21 cellular contexts compared by ENCODE assay signal in the genomic region with DNA sequence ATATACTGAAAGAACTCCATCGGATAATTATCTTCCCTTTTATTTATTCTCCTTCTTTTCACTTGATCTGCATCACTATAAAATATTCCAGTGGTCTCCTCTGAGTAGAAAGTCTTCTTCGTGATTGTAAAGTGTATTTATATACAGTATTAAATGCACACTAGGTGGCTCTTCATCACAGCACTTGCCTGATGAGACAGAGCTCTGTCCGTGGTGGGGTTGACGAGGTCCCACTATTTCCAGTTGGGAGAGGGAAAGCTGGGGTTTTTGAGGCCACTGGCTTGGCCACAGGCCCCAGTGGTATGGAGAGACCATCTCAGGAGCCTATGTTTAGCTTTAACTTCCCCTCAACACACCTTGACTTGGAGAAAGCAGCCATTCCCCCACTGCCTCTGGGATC. TPM values are rescaled to one million over a fixed set of nuclear protein-coding genes. Genes with fewer than 3 reads are reported as not detected.
A peak's percentile ranks its signal among the peaks of the same experiment; 100 is the strongest.
DNase-seq lines count a peak whose midpoint lies in the region; ATAC-seq and TF ChIP-seq lines count a peak whose summit lies in the region.
"Had no signal": no experiment of that assay in that cellular context is flagged by ENCODE, and none has a peak within 500 bp of the region (broad histone marks: within the 10 kb centered on the region; RNA-seq: fewer than 3 reads in every experiment).

No MANE protein-coding gene starts in this region.

- intact Hi-C loops in spleen (cut with DNase I; ENCODE audit: low total_unique reads) = no loop called here

- no peaks in the 10 kb centered on the region for H3K9me2 ChIP-seq in Loucy (replicated peaks; ENCODE audit: low read depth, low read length)

- H3K9me3 ChIP-seq in Loucy (ENCODE audit: insufficient read depth, low read depth, low read length) = no peaks in the 10 kb centered on the region
- H3K9me3 ChIP-seq in spleen = no peaks in the 10 kb centered on the region
- H3K9me3 ChIP-seq: mucosa of descending colon, uterus had no signal

- peaks cover 3% of the 10 kb centered on the region for H3K4me1 Mint-ChIP-seq in activated T-cell treated with anti-CD3 and anti-CD28 coated beads, Interleukin-2, amount 50 U/mL, for 4 hours (ENCODE audit: low read depth)

- H3K4me3 Mint-ChIP-seq in activated T-cell treated with anti-CD3 and anti-CD28 coated beads, Interleukin-2, amount 50 U/mL, for 4 hours = no peak overlapping the region
- H3K4me3 Mint-ChIP-seq: activated B cell treated with CpG ODN at 0.5 μM for 24 hours; activated CD8-positive, alpha-beta T cell treated with anti-CD3 and anti-CD28 coated beads for 36 hours; activated naive CD8-positive, alpha-beta T cell; activated T-cell treated with anti-CD3 and anti-CD28 coated beads, Interleukin-2, amount 50 U/mL, for 72 hours; T-helper 1 cell treated with Interleukin-12 subunit alpha and Interleukin-12 subunit beta and Interleukin-4 antibody, amounts not matched to agents 30 μg/mL and 1 μg/mL, for 36 hours had no signal

- no peaks in the 10 kb centered on the region for H3K36me3 ChIP-seq in BJ (ENCODE audit: control insufficient read depth, insufficient read depth, low read length)
- no peaks in the 10 kb centered on the region for H3K36me3 ChIP-seq in Loucy (ENCODE audit: insufficient read depth, low read length)
- no peaks in the 10 kb centered on the region for H3K36me3 ChIP-seq in spleen
- H3K36me3 ChIP-seq: uterus had no signal

- H3K4me3 ChIP-seq in BJ (ENCODE audit: low read depth, low read length) (no peak overlapping the region), Loucy (ENCODE audit: low read length, poor library complexity, severe bottlenecking) (no peak overlapping the region), choroid plexus epithelial cell (ENCODE audit: low read depth, low read length) (no peak overlapping the region), spleen (no peak overlapping the region)
- H3K4me3 ChIP-seq: mucosa of descending colon, smooth muscle cell, uterus had no signal

- POLR2A ChIA-PET in BJ (lab: Charles Lee) = no interaction called here

- H3K9ac ChIP-seq in Loucy (ENCODE audit: low read depth, low read length, poor library complexity, severe bottlenecking) = no peak overlapping the region

- H3K4me1 ChIP-seq in Loucy (ENCODE audit: insufficient read depth, low read length, poor library complexity, severe bottlenecking) (peaks cover 19% of the 10 kb centered on the region), spleen (peaks cover 0 to 10% (median 0%) of the 10 kb centered on the region in 6 donors)
- H3K4me1 ChIP-seq: uterus had no signal

- H3K79me2 ChIP-seq in Loucy (ENCODE audit: insufficient read depth, low read length) = no peaks in the 10 kb centered on the region

- H3K9me3 Mint-ChIP-seq in activated T-cell treated with anti-CD3 and anti-CD28 coated beads, Interleukin-2, amount 50 U/mL, for 4 hours = no peaks in the 10 kb centered on the region
- H3K9me3 Mint-ChIP-seq: activated B cell treated with CpG ODN at 0.5 μM for 24 hours; activated CD8-positive, alpha-beta T cell treated with anti-CD3 and anti-CD28 coated beads for 36 hours; activated T-cell treated with anti-CD3 and anti-CD28 coated beads, Interleukin-2, amount 50 U/mL, for 72 hours; T-helper 1 cell treated with Interleukin-12 subunit alpha and Interleukin-12 subunit beta and Interleukin-4 antibody, amounts not matched to agents 30 μg/mL and 1 μg/mL, for 36 hours had no signal

- no peaks in the 10 kb centered on the region for H4K20me1 ChIP-seq in Loucy (ENCODE audit: insufficient read depth, low read length, poor library complexity, severe bottlenecking)

- no peaks in the 10 kb centered on the region for H3K36me3 Mint-ChIP-seq in activated T-cell treated with anti-CD3 and anti-CD28 coated beads, Interleukin-2, amount 50 U/mL, for 4 hours (ENCODE audit: insufficient read depth)
- H3K36me3 Mint-ChIP-seq: activated naive CD8-positive, alpha-beta T cell had no signal

- TF ChIP-seq CTCF in BJ (IDR thresholded peaks at IDR 0.05; ENCODE audit: insufficient read depth, low read depth, low read length) (peak; percentile 4; the same call in 1 of the 2 replicates), Loucy (conservative IDR thresholded peaks at IDR 0.05; ENCODE audit: low read length) (peak; percentile 61), choroid plexus epithelial cell (conservative IDR thresholded peaks at IDR 0.05; ENCODE audit: low read depth, low read length) (peak; percentile 49), spleen (IDR thresholded peaks at IDR 0.05 in 8 of 11, conservative IDR thresholded peaks at IDR 0.05 in 3 of 11) (peak in 1 of 11 experiments; percentile 11)

- DNase-seq in BJ (ENCODE audit: low read depth) (no peak), choroid plexus epithelial cell (ENCODE audit: low read depth) (peak; percentile 53), myocyte (ENCODE audit: low read depth) (peak; percentile 13), spleen (no peak), NCI-H1092 (lab: John Stamatoyannopoulos, UW) (no peak)
- DNase-seq in activated T-cell treated with anti-CD3 and anti-CD28 coated beads, Interleukin-2, amount 50 U/mL, for 4 hours = no peak
- DNase-seq: activated B cell treated with CpG ODN at 0.5 μM for 24 hours; activated CD8-positive, alpha-beta T cell treated with anti-CD3 and anti-CD28 coated beads for 36 hours; activated T-cell treated with anti-CD3 and anti-CD28 coated beads, Interleukin-2, amount 50 U/mL, for 72 hours; kidney glomerular epithelial cell; mucosa of descending colon; NCI-H146; nucleus accumbens; stimulated activated CD4-positive, alpha-beta T cell treated with anti-CD3 and anti-CD28 coated beads, Interleukin-4, amount 100 ng/mL, for 4 hours; uterus had no signal

- CTCF ChIA-PET in BJ (lab: Yijun Ruan, JAX) = interaction anchor here (1.2 to 8.6 kb wide), 4 partner anchors 8 to 233 kb away, joined by 3 to 88 read pairs (median 6); no protein-coding TSS in a partner anchor

- TF ChIP-seq POLR2A in spleen (IDR thresholded peaks at IDR 0.05) = no peak

- 56 to 72% (median 66%) methylated on average over 4 of the region's 4 CpGs for WGBS in spleen, 5 donors

- H3K27me3 ChIP-seq in BJ (ENCODE audit: control insufficient read depth, insufficient read depth, low read length) (peaks cover 8% of the 10 kb centered on the region), Loucy (ENCODE audit: insufficient read depth, low read length, poor library complexity, severe bottlenecking) (no peaks in the 10 kb centered on the region), spleen (replicated peaks in 1 of 7) (peaks cover 0 to 8% (median 0%) of the 10 kb centered on the region in 7 donors)
- H3K27me3 ChIP-seq: uterus had no signal

- H3K27ac ChIP-seq in spleen = no peak overlapping the region
- H3K27ac ChIP-seq: uterus had no signal

- H3K27me3 Mint-ChIP-seq in activated T-cell treated with anti-CD3 and anti-CD28 coated beads, Interleukin-2, amount 50 U/mL, for 4 hours (ENCODE audit: low read depth) = peaks cover 6% of the 10 kb centered on the region
- H3K27me3 Mint-ChIP-seq: activated CD8-positive, alpha-beta T cell treated with anti-CD3 and anti-CD28 coated beads for 36 hours had no signal

- no peaks in the 10 kb centered on the region for H3F3A ChIP-seq in Loucy (ENCODE audit: low read depth)

- no peak overlapping the region for H3K4me2 ChIP-seq in Loucy (ENCODE audit: low read depth, low read length, poor library complexity, severe bottlenecking)
- H3K4me2 ChIP-seq: smooth muscle cell had no signal

- ATAC-seq in HG02610 (IDR thresholded peaks at IDR 0.05; ENCODE audit: unreplicated experiment) = no peak
- ATAC-seq in activated T-cell treated with anti-CD3 and anti-CD28 coated beads, Interleukin-2, amount 50 U/mL, for 4 hours = no peak
- ATAC-seq: activated CD8-positive, alpha-beta T cell treated with anti-CD3 and anti-CD28 coated beads for 36 hours; activated T-cell treated with anti-CD3 and anti-CD28 coated beads, Interleukin-2, amount 50 U/mL, for 72 hours; mucosa of descending colon had no signal

- H2AFZ ChIP-seq in Loucy (ENCODE audit: low read length) = no peak overlapping the region

RNA-seq across cellular contexts. Expression of a gene that starts 31.6 kb away (rescaled TPM):
- polyA plus RNA-seq in BJ (2011; rRNA removed) (not detected in 2 replicates), spleen (1 to 10 TPM; 1.5 to 9.2 (median 2.8) TPM)
- not detected in 2 replicates for polyA minus RNA-seq in BJ (2011; rRNA and poly(A)+ RNA removed)
- total RNA-seq in myocyte (0.53 and 0.78 TPM in 2 replicates), spleen (10 to 100 TPM in 6 of 7 donors, 1 to 10 TPM in 1; 8.4 to 85.6 (median 81.9) TPM)
- polyA plus RNA-seq in myocyte (2012) = not detected
- 1 to 10 TPM; 3.4 to 4.4 (median 4.1) TPM for total RNA-seq in activated T-cell treated with anti-CD3 and anti-CD28 coated beads, Interleukin-2, amount 50 U/mL, for 4 hours
- total RNA-seq: smooth muscle cell had no signal
- polyA plus RNA-seq: smooth muscle cell had no signal

RNA-seq across cellular contexts. Expression of a gene that starts 53.0 kb away (rescaled TPM):
- polyA plus RNA-seq in BJ (2011; rRNA removed) (not detected in 2 replicates), spleen (1 to 10 TPM in 1 of 3 donors, under 1 TPM in 2; 0.38 to 2.9 (median 0.57) TPM)
- polyA minus RNA-seq in BJ (2011; rRNA and poly(A)+ RNA removed) = not detected in 2 replicates
- total RNA-seq in myocyte (not detected in 2 replicates), spleen (1 to 10 TPM in 1 of 7 donors, under 1 TPM in 5, not detected in 1; 0.44 to 1.3 (median 0.60) TPM)
- polyA plus RNA-seq in myocyte (2012) = not detected
- total RNA-seq in activated T-cell treated with anti-CD3 and anti-CD28 coated beads, Interleukin-2, amount 50 U/mL, for 4 hours = not detected
- total RNA-seq: activated CD8-positive, alpha-beta T cell treated with anti-CD3 and anti-CD28 coated beads for 36 hours; activated T-cell treated with anti-CD3 and anti-CD28 coated beads, Interleukin-2, amount 50 U/mL, for 72 hours; smooth muscle cell; subcutaneous adipose tissue had no signal
- polyA plus RNA-seq: smooth muscle cell had no signal

Comparison
In these comparisons a context has a peak if more than half of its experiments do, and no peak if none do; other contexts are left out.
1. DNase-seq: peak in choroid plexus epithelial cell (single experiment) and myocyte (single experiment); none in BJ (single experiment), spleen (single experiment), NCI-H1092 (single experiment) and activated T-cell treated with anti-CD3 and anti-CD28 coated beads, Interleukin-2, amount 50 U/mL, for 4 hours (single experiment).